In genomic region chr20:63398744-63399514, GRCh38 we compare ENCODE assay signal across 8 cellular contexts. TPM values are rescaled to one million over a fixed set of nuclear protein-coding genes. Genes with fewer than 3 reads are reported as not detected.
"Had no signal": no experiment of that assay in that cellular context is flagged by ENCODE, and none has a peak within 500 bp of the region (broad histone marks: within the 10 kb centered on the region; RNA-seq: fewer than 3 reads in every experiment).

No MANE protein-coding gene starts in this region.

- H3K4me3 ChIP-seq: GM23248 had no signal

- H3K36me3 Mint-ChIP-seq: IgD-negative memory B cell had no signal

- FAIRE-seq: H54, HTR-8/SVneo had no signal

- H3K9ac ChIP-seq: GM23248 had no signal

- H2AFZ ChIP-seq: GM23248 had no signal

- H3K27ac ChIP-seq: GM23248 had no signal

- H3K4me3 Mint-ChIP-seq: H9 had no signal

- H3K9me3 Mint-ChIP-seq: H9, IgD-negative memory B cell had no signal

- DNase-seq: GM23248, GOT3, H9, HCEC 1CT had no signal

RNA-seq across cellular contexts. Expression of gene CHRNA4, which starts 37.8 kb away (rescaled TPM):
- total RNA-seq: GM23248, HT-29 had no signal
- polyA plus RNA-seq: GM23248, IgD-negative memory B cell had no signal
